ENCODE assay signal across 8 cellular contexts in genomic region chr16:3282103-3282746, GRCh38. TPM values are rescaled to one million over a fixed set of nuclear protein-coding genes. Genes with fewer than 3 reads are reported as not detected.
DNase-seq lines count a peak whose midpoint lies in the region; ATAC-seq and TF ChIP-seq lines count a peak whose summit lies in the region.

No MANE protein-coding gene starts in this region.

- H3K9ac ChIP-seq in OCI-LY3 (ENCODE audit: low read length), result peak overlapping the region; percentile 99

- H3K4me1 Mint-ChIP-seq in central memory CD8-positive, alpha-beta T cell, result peaks cover 38% of the 10 kb centered on the region

- no peak for TF ChIP-seq EP300 in transverse colon (IDR thresholded peaks at IDR 0.05; ENCODE audit: low read depth)

- H3K4me3 Mint-ChIP-seq in central memory CD8-positive, alpha-beta T cell, result peak overlapping the region; percentile 87

- H3K36me3 ChIP-seq in OCI-LY3 (replicated peaks; ENCODE audit: low read depth, low read length) (peaks cover 32% of the 10 kb centered on the region), transverse colon (peaks cover 0 to 19% (median 2%) of the 10 kb centered on the region in 4 donors)

- intact Hi-C loops in lower leg skin (cut with DNase I; ENCODE audit: low total_unique reads) (no loop called here), transverse colon (cut with DNase I; ENCODE audit: low total_unique reads) (no loop called here)

- H3K9me3 Mint-ChIP-seq in central memory CD8-positive, alpha-beta T cell, result no peaks in the 10 kb centered on the region

- peaks cover 16% of the 10 kb centered on the region for H3K4me1 ChIP-seq in OCI-LY3 (ENCODE audit: low read length)
- H3K4me1 ChIP-seq in transverse colon, result peaks cover 5 to 28% (median 25%) of the 10 kb centered on the region in 4 donors

- in situ Hi-C loops in transverse colon (cut with MboI; ENCODE audit: low pct_ligation_motif_present in 1 of 4, low pct_unique_long_range_greater_than_20kb in 1 of 4, low sequenced_read_pairs in 3 of 4), result no loop called here

- H3K27ac Mint-ChIP-seq in central memory CD8-positive, alpha-beta T cell (ENCODE audit: low read depth), result peak overlapping the region; percentile 94

- peak overlapping the region; percentile 95 for H3K4me3 ChIP-seq in OCI-LY3 (ENCODE audit: low read length)
- H3K4me3 ChIP-seq in lower leg skin (ENCODE audit: low read depth, poor library complexity, severe bottlenecking), result peak overlapping the region; percentile 68
- H3K4me3 ChIP-seq in transverse colon, result peak overlapping the region; percentile 79 to 99 (median 92)

- peak; percentile 8 for ATAC-seq in GM21360 (IDR thresholded peaks at IDR 0.05; ENCODE audit: unreplicated experiment)
- peak; percentile 12 for ATAC-seq in HG03521 (IDR thresholded peaks at IDR 0.05; ENCODE audit: unreplicated experiment)
- ATAC-seq in central memory CD8-positive, alpha-beta T cell (replicated peaks; ENCODE audit: extremely low read depth, poor library complexity, severe bottlenecking), result peak; percentile 16

- peak; percentile 88 for DNase-seq in DMS53 (lab: John Stamatoyannopoulos, UW)
- DNase-seq in central memory CD8-positive, alpha-beta T cell (ENCODE audit: low spot score in 2 of 2), result no peak
- peak in 1 of 2 donors; percentile 27 for DNase-seq in lower leg skin (ENCODE audit: low spot score in 2 of 2)
- DNase-seq in transverse colon, result no peak
- no peak for DNase-seq in globus pallidus (ENCODE audit: low spot score)

- H3K27ac ChIP-seq in OCI-LY3 (ENCODE audit: low read length) (peak overlapping the region; percentile 94), transverse colon (peak overlapping the region; percentile 98 to 100 (median 100))

- H3K4me2 ChIP-seq in OCI-LY3 (ENCODE audit: low read length), result peak overlapping the region; percentile 96

- no peaks in the 10 kb centered on the region for H3K27me3 Mint-ChIP-seq in central memory CD8-positive, alpha-beta T cell

- peaks cover 24% of the 10 kb centered on the region for H3K36me3 Mint-ChIP-seq in central memory CD8-positive, alpha-beta T cell (ENCODE audit: insufficient read depth)

- peaks cover 39% of the 10 kb centered on the region for H3K79me2 ChIP-seq in OCI-LY3 (ENCODE audit: low read length)

- no peaks in the 10 kb centered on the region for H4K20me1 ChIP-seq in OCI-LY3 (ENCODE audit: insufficient read depth, low read length)

- TF ChIP-seq POLR2A in lower leg skin (IDR thresholded peaks at IDR 0.05) (no peak), transverse colon (IDR thresholded peaks at IDR 0.05) (no peak)

- H3K27me3 ChIP-seq in OCI-LY3 (ENCODE audit: low read depth, low read length) (peaks cover 3% of the 10 kb centered on the region), transverse colon (peaks cover 10% of the 10 kb centered on the region)

- H3K9me3 ChIP-seq in OCI-LY3 (ENCODE audit: insufficient read depth, low read length), result peaks cover 3% of the 10 kb centered on the region; the same call in 1 of the 2 replicates
- H3K9me3 ChIP-seq in transverse colon, result peaks cover 0 to 5% of the 10 kb centered on the region in 2 donors

- WGBS in lower leg skin, 2 donors, result 12 to 18% methylated on average over 26 to 28 of the region's 30 CpGs
- 17 to 42% methylated on average over 9 to 29 of the region's 30 CpGs for WGBS in transverse colon (ENCODE audit: low coverage in 1 of 2), 2 donors

- TF ChIP-seq CTCF in OCI-LY3 (IDR thresholded peaks at IDR 0.05; ENCODE audit: low read depth, low read length) (no peak), lower leg skin (IDR thresholded peaks at IDR 0.05) (no peak), transverse colon (IDR thresholded peaks at IDR 0.05) (no peak)

- H2AFZ ChIP-seq in OCI-LY3 (ENCODE audit: low read depth, low read length), result peak overlapping the region; percentile 92

RNA-seq across cellular contexts. Expression of gene ZNF263, which starts 1.1 kb away (rescaled TPM):
- total RNA-seq in lower leg skin, result 10 to 100 TPM; 40.4 to 62.3 (median 55.2) TPM
- total RNA-seq in transverse colon, result 10 to 100 TPM in 3 of 4 donors, 1 to 10 TPM in 1; 4.6 to 46.0 (median 36.8) TPM

RNA-seq across cellular contexts. Expression of gene TIGD7, which starts 23.0 kb away (rescaled TPM):
- total RNA-seq in lower leg skin (1 to 10 TPM; 1.9 to 6.9 (median 3.0) TPM), transverse colon (1 to 10 TPM in 2 of 4 donors, under 1 TPM in 1, not detected in 1; 0.20 to 4.3 (median 2.5) TPM)

RNA-seq across cellular contexts. Expression of gene ZNF75A, which starts 23.1 kb away (rescaled TPM):
- total RNA-seq in lower leg skin (10 to 100 TPM; 13.3 to 23.5 (median 18.2) TPM), transverse colon (10 to 100 TPM; 12.3 to 53.9 (median 25.5) TPM)

RNA-seq across cellular contexts. Expression of gene MEFV, which starts 25.8 kb away (rescaled TPM):
- 1 to 10 TPM in 2 of 4 donors, under 1 TPM in 2; 0.80 to 3.3 (median 1.8) TPM for total RNA-seq in lower leg skin
- 1 to 10 TPM in 1 of 4 donors, under 1 TPM in 3; 0.37 to 1.4 (median 0.54) TPM for total RNA-seq in transverse colon

RNA-seq across cellular contexts. Expression of gene ZNF200, which starts 47.3 kb away (rescaled TPM):
- 1 to 10 TPM; 2.2 to 5.7 (median 3.9) TPM for total RNA-seq in lower leg skin
- 10 to 100 TPM in 1 of 4 donors, 1 to 10 TPM in 3; 4.9 to 13.0 (median 7.4) TPM for total RNA-seq in transverse colon
